In genomic region chr11:134349109-134349801, GRCh38 we compare ENCODE assay signal across 13 cellular contexts. TPM values are rescaled to one million over a fixed set of nuclear protein-coding genes. Genes with fewer than 3 reads are reported as not detected.
DNase-seq lines count a peak whose midpoint lies in the region; ATAC-seq lines count a peak whose summit lies in the region.
"Had no signal": no experiment of that assay in that cellular context is flagged by ENCODE, and none has a peak within 500 bp of the region (broad histone marks: within the 10 kb centered on the region; RNA-seq: fewer than 3 reads in every experiment).

No MANE protein-coding gene starts in this region.

- H3K4me3 Mint-ChIP-seq in activated T-cell treated with anti-CD3 and anti-CD28 coated beads, Interleukin-2, amount 50 U/mL, for 24 hours, result no peak overlapping the region
- H3K4me3 Mint-ChIP-seq in T-helper 17 cell, result no peak overlapping the region
- peak overlapping the region; percentile 57 for H3K4me3 Mint-ChIP-seq in natural killer cell treated with Interleukin-12 subunit alpha and Interleukin-12 subunit beta and Interleukin-15 and Interleukin-18, amount 100 ng/mL, for 72 hours

- peak overlapping the region; percentile 20 for H3K27ac Mint-ChIP-seq in activated T-cell treated with anti-CD3 and anti-CD28 coated beads, Interleukin-2, amount 50 U/mL, for 24 hours
- H3K27ac Mint-ChIP-seq in T-helper 17 cell, result peak overlapping the region; percentile 5
- peak overlapping the region; percentile 24 to 61 for H3K27ac Mint-ChIP-seq in natural killer cell treated with Interleukin-12 subunit alpha and Interleukin-12 subunit beta and Interleukin-15 and Interleukin-18, amount 100 ng/mL, for 72 hours

- DNase-seq in activated T-cell treated with anti-CD3 and anti-CD28 coated beads, Interleukin-2, amount 50 U/mL, for 24 hours, result no peak
- DNase-seq in activated T-cell treated with anti-CD3 and anti-CD28 coated beads, Interleukin-2, amount 50 U/mL, for 48 hours, result no peak
- DNase-seq in T-helper 17 cell (no peak), GM19240 (ENCODE audit: insufficient read length, low spot score) (no peak)
- DNase-seq in natural killer cell treated with Interleukin-12 subunit alpha and Interleukin-12 subunit beta and Interleukin-15 and Interleukin-18, amount 100 ng/mL, for 72 hours (ENCODE audit: low spot score), result no peak
- no peak for DNase-seq in stimulated activated naive CD4-positive, alpha-beta T cell (lab: John Stamatoyannopoulos, UW)
- DNase-seq: activated CD4-positive, alpha-beta T cell treated with anti-CD3 and anti-CD28 coated beads for 1 hour; colonic mucosa; MV-4-11; NCI-H774 had no signal

- ATAC-seq in HG02588 (IDR thresholded peaks at IDR 0.05; ENCODE audit: unreplicated experiment) (peak; percentile 40), T-helper 17 cell (peak; percentile 66), GM21528 (IDR thresholded peaks at IDR 0.05; ENCODE audit: low FRiP score, unreplicated experiment) (no peak)
- ATAC-seq in natural killer cell treated with Interleukin-12 subunit alpha and Interleukin-12 subunit beta and Interleukin-15 and Interleukin-18, amount 100 ng/mL, for 72 hours, result peak; percentile 59 to 74

- peaks cover 14% of the 10 kb centered on the region for H3K4me1 Mint-ChIP-seq in activated T-cell treated with anti-CD3 and anti-CD28 coated beads, Interleukin-2, amount 50 U/mL, for 24 hours (ENCODE audit: low read depth)
- H3K4me1 Mint-ChIP-seq in T-helper 17 cell, result peaks cover 16% of the 10 kb centered on the region
- H3K4me1 Mint-ChIP-seq in natural killer cell treated with Interleukin-12 subunit alpha and Interleukin-12 subunit beta and Interleukin-15 and Interleukin-18, amount 100 ng/mL, for 72 hours (ENCODE audit: low read depth in 2 of 2), result peaks cover 31 to 36% of the 10 kb centered on the region in 2 donors

- no peaks in the 10 kb centered on the region for H3K9me3 ChIP-seq in T-helper 17 cell (ENCODE audit: control insufficient read depth, low read length, poor library complexity, severe bottlenecking)
- H3K9me3 ChIP-seq: ascending aorta, colonic mucosa had no signal

- H3K36me3 Mint-ChIP-seq in activated T-cell treated with anti-CD3 and anti-CD28 coated beads, Interleukin-2, amount 50 U/mL, for 24 hours (ENCODE audit: low read depth), result peaks cover 5% of the 10 kb centered on the region
- no peaks in the 10 kb centered on the region for H3K36me3 Mint-ChIP-seq in T-helper 17 cell (ENCODE audit: low read depth)
- H3K36me3 Mint-ChIP-seq in natural killer cell treated with Interleukin-12 subunit alpha and Interleukin-12 subunit beta and Interleukin-15 and Interleukin-18, amount 100 ng/mL, for 72 hours, result no peaks in the 10 kb centered on the region

- H3K27me3 Mint-ChIP-seq in activated T-cell treated with anti-CD3 and anti-CD28 coated beads, Interleukin-2, amount 50 U/mL, for 24 hours, result no peaks in the 10 kb centered on the region
- H3K27me3 Mint-ChIP-seq in T-helper 17 cell, result no peaks in the 10 kb centered on the region
- no peaks in the 10 kb centered on the region for H3K27me3 Mint-ChIP-seq in natural killer cell treated with Interleukin-12 subunit alpha and Interleukin-12 subunit beta and Interleukin-15 and Interleukin-18, amount 100 ng/mL, for 72 hours

- H3K9me3 Mint-ChIP-seq in activated T-cell treated with anti-CD3 and anti-CD28 coated beads, Interleukin-2, amount 50 U/mL, for 24 hours, result peaks cover 3% of the 10 kb centered on the region
- no peaks in the 10 kb centered on the region for H3K9me3 Mint-ChIP-seq in natural killer cell treated with Interleukin-12 subunit alpha and Interleukin-12 subunit beta and Interleukin-15 and Interleukin-18, amount 100 ng/mL, for 72 hours

RNA-seq across cellular contexts. Expression of gene GLB1L2, which starts 17.5 kb away (rescaled TPM):
- under 1 TPM; 0.37 to 0.73 TPM for total RNA-seq in T-helper 17 cell
- total RNA-seq in natural killer cell treated with Interleukin-12 subunit alpha and Interleukin-12 subunit beta and Interleukin-15 and Interleukin-18, amount 100 ng/mL, for 72 hours, result 10 to 100 TPM in 1 of 2 donors, 1 to 10 TPM in 1; 1.7 to 15.0 TPM
